ENCODE assay signal across 8 cellular contexts in genomic region chr3:196639517-196640500, GRCh38. TPM values are rescaled to one million over a fixed set of nuclear protein-coding genes. Genes with fewer than 3 reads are reported as not detected.
DNase-seq lines count a peak whose midpoint lies in the region; ATAC-seq and TF ChIP-seq lines count a peak whose summit lies in the region.

Gene NRROS (plus strand): TSS chr3:196639694. CDS start chr3:196654540, 14,846 bp downstream.

- peak within 1 kb of the TSS; percentile 91 for H2AFZ ChIP-seq in ACC112 (ENCODE audit: low read length, unreplicated experiment)

- peaks cover 3% of the 10 kb centered on the region for H3K4me1 Mint-ChIP-seq in osteocyte (ENCODE audit: unreplicated experiment)

- TF ChIP-seq CTCF in osteocyte (IDR thresholded peaks at IDR 0.05), result no peak
- no peak for TF ChIP-seq CTCF in tibial artery (IDR thresholded peaks at IDR 0.05)

- H3K27ac ChIP-seq in ACC112 (ENCODE audit: low read depth, low read length) (no peak within 1 kb of the TSS), tibial artery (peak within 1 kb of the TSS in 1 of 2 donors; percentile 29)

- peaks cover 26% of the 10 kb centered on the region for H3K27me3 Mint-ChIP-seq in osteocyte (ENCODE audit: unreplicated experiment)

- H3K36me3 ChIP-seq in ACC112 (ENCODE audit: insufficient read depth, low read length), result no peaks in the 10 kb centered on the region
- no peaks in the 10 kb centered on the region for H3K36me3 ChIP-seq in tibial artery

- no peaks in the 10 kb centered on the region for H3K9me3 Mint-ChIP-seq in osteocyte (ENCODE audit: unreplicated experiment)

- in situ Hi-C loops in GM18951 (cut with MboI; ENCODE audit: low sequenced_read_pairs, unreplicated experiment), result no loop called here

- H3K9me3 ChIP-seq in tibial artery, result no peaks in the 10 kb centered on the region

- peak; percentile 79 for TF ChIP-seq POLR2A in GM18951 (IDR thresholded peaks at IDR 0.05; ENCODE audit: extremely low read depth, insufficient read depth, insufficient read length)

- DNase-seq in RPMI7951 (ENCODE audit: low read depth), result peak; percentile 68
- DNase-seq in activated gamma-delta T cell treated with Interleukin-2 at 50 U/mL for 16 hours, result peak; percentile 64
- peak; percentile 49 for DNase-seq in globus pallidus (ENCODE audit: low spot score)
- DNase-seq in osteocyte (ENCODE audit: extremely low spot score, unreplicated experiment), result no peak
- peak; percentile 70 to 83 for DNase-seq in tibial artery

- no peaks in the 10 kb centered on the region for H3K4me1 ChIP-seq in ACC112 (ENCODE audit: control insufficient read depth, insufficient read depth, low read length, unreplicated experiment)
- peaks cover 0 to 10% (median 9%) of the 10 kb centered on the region in 4 donors for H3K4me1 ChIP-seq in tibial artery

- peak within 1 kb of the TSS; percentile 27 for H3K4me3 Mint-ChIP-seq in osteocyte (ENCODE audit: unreplicated experiment)

- peak; percentile 36 for ATAC-seq in HG03520 (IDR thresholded peaks at IDR 0.05; ENCODE audit: unreplicated experiment)

- H3K79me2 ChIP-seq in ACC112 (ENCODE audit: control insufficient read depth, insufficient read depth, low read length, unreplicated experiment), result no peaks in the 10 kb centered on the region

- no peak within 1 kb of the TSS for H3K27ac Mint-ChIP-seq in osteocyte (ENCODE audit: unreplicated experiment)

- H3K27me3 ChIP-seq in ACC112 (ENCODE audit: insufficient read depth, low read length) (peaks cover 5% of the 10 kb centered on the region; the same call in 1 of the 2 replicates), tibial artery (peaks cover 0 to 54% of the 10 kb centered on the region in 2 donors)

- H3K36me3 Mint-ChIP-seq in osteocyte (ENCODE audit: unreplicated experiment), result peaks cover 3% of the 10 kb centered on the region

- H3K4me3 ChIP-seq in ACC112 (ENCODE audit: low read depth, low read length) (peak within 1 kb of the TSS; percentile 80), tibial artery (peak within 1 kb of the TSS; percentile 44 to 58)

- intact Hi-C loops in tibial artery (cut with DNase I; ENCODE audit: low total_unique reads), result no loop called here

RNA-seq across cellular contexts. Expression of gene NRROS, which starts in this region (rescaled TPM):
- 1.6 and 2.7 TPM in 2 replicates for total RNA-seq in RPMI7951 (2014; rRNA removed; shearing (Covaris generic))
- 0.13 and 0.24 TPM in 2 replicates for total RNA-seq in osteocyte
